Comparison of ENCODE assay signal across 8 cellular contexts in genomic region chr19:49680473-49681351, GRCh38. TPM values are rescaled to one million over a fixed set of nuclear protein-coding genes. Genes with fewer than 3 reads are reported as not detected.
A peak's percentile ranks its signal among the peaks of the same experiment; 100 is the strongest.
DNase-seq lines count a peak whose midpoint lies in the region; ATAC-seq and TF ChIP-seq lines count a peak whose summit lies in the region.

No MANE protein-coding gene starts in this region.

- H3K9ac ChIP-seq in DND-41 (ENCODE audit: low read depth, low read length), result 0 out of 2 replicates have a peak overlapping the region, but pooled peaks have one; percentile 14
- peak overlapping the region in 2 of 5 donors; percentile 8 to 68 for H3K9ac ChIP-seq in subcutaneous abdominal adipose tissue (ENCODE audit: low read length in 5 of 5)

- no peaks in the 10 kb centered on the region for H3K9me3 ChIP-seq in DND-41 (ENCODE audit: insufficient read depth, low read length, severe bottlenecking)
- no peaks in the 10 kb centered on the region for H3K9me3 ChIP-seq in RWPE2 (ENCODE audit: severe bottlenecking)
- no peaks in the 10 kb centered on the region for H3K9me3 ChIP-seq in subcutaneous abdominal adipose tissue (ENCODE audit: control insufficient read depth in 5 of 5, low read length in 5 of 5)

- H3K27me3 ChIP-seq in DND-41 (ENCODE audit: insufficient read depth, low read length, poor library complexity) (no peaks in the 10 kb centered on the region), RWPE2 (ENCODE audit: insufficient read depth, poor library complexity, severe bottlenecking) (no peaks in the 10 kb centered on the region), subcutaneous abdominal adipose tissue (ENCODE audit: control insufficient read depth in 5 of 5, insufficient read depth in 4 of 5, low read length in 5 of 5) (no peaks in the 10 kb centered on the region)

- peaks cover 64% of the 10 kb centered on the region for H4K20me1 ChIP-seq in DND-41 (ENCODE audit: insufficient read depth, low read length)

- peak overlapping the region; percentile 58 for H3K4me2 ChIP-seq in DND-41 (ENCODE audit: insufficient read depth, low read length)

- no peak overlapping the region for H2AFZ ChIP-seq in DND-41 (ENCODE audit: low read depth, low read length)

- peaks cover 65% of the 10 kb centered on the region for H3K36me3 ChIP-seq in DND-41 (ENCODE audit: insufficient read depth, low read length)
- H3K36me3 ChIP-seq in RWPE2 (ENCODE audit: low read depth), result peaks cover 54% of the 10 kb centered on the region
- peaks cover 0 to 36% (median 31%) of the 10 kb centered on the region in 5 donors for H3K36me3 ChIP-seq in subcutaneous abdominal adipose tissue (ENCODE audit: control insufficient read depth in 5 of 5, insufficient read depth in 5 of 5, low read length in 5 of 5)

- H3K4me1 ChIP-seq in DND-41 (ENCODE audit: insufficient read depth, low read length) (peaks cover 38% of the 10 kb centered on the region), RWPE2 (ENCODE audit: insufficient read depth, poor library complexity, severe bottlenecking) (peaks cover 2% of the 10 kb centered on the region), subcutaneous abdominal adipose tissue (ENCODE audit: control insufficient read depth in 5 of 5, insufficient read depth in 5 of 5, low read length in 5 of 5) (peaks cover 3 to 53% (median 36%) of the 10 kb centered on the region in 5 donors)

- DNase-seq in DND-41, result peak; percentile 91
- DNase-seq in M059J (ENCODE audit: low read depth), result peak; percentile 75
- peak; percentile 83 for DNase-seq in RWPE2 (ENCODE audit: low spot score)
- DNase-seq in activated gamma-delta T cell treated with Interleukin-2 at 50 U/mL for 16 hours, result peak; percentile 96
- peak; percentile 63 to 91 for DNase-seq in foreskin fibroblast
- peak in 54 of 56 donors; percentile 36 to 94 (median 77) for DNase-seq in nucleus accumbens (lab: John Stamatoyannopoulos, UW)

- TF ChIP-seq CTCF in DND-41 (IDR thresholded peaks at IDR 0.05; ENCODE audit: borderline replicate concordance, extremely low read depth, low read length, poor library complexity, severe bottlenecking), result peak; percentile 94
- peak; percentile 99 for TF ChIP-seq CTCF in RWPE2 (IDR thresholded peaks at IDR 0.05; ENCODE audit: poor library complexity, severe bottlenecking)
- peak; percentile 99 for TF ChIP-seq CTCF in foreskin fibroblast (IDR thresholded peaks at IDR 0.05; ENCODE audit: low read depth, low read length)

- H3K79me2 ChIP-seq in DND-41 (ENCODE audit: insufficient read depth, low read length), result peaks cover 62% of the 10 kb centered on the region

- H3K4me3 ChIP-seq in DND-41 (ENCODE audit: low read depth in 1 of 2, low read length in 2 of 2) (peak overlapping the region in 1 of 2 experiments; percentile 22; a peak in 1 of 4 replicates), RWPE2 (ENCODE audit: severe bottlenecking) (no peak overlapping the region), foreskin fibroblast (ENCODE audit: low read depth in 1 of 2, low read length in 2 of 2) (peak overlapping the region in 1 of 2 donors; percentile 33), subcutaneous abdominal adipose tissue (ENCODE audit: low read depth in 1 of 5, low read length in 5 of 5) (peak overlapping the region; percentile 7 to 54 (median 25))

- ATAC-seq in DND-41 (ENCODE audit: insufficient read depth, low read depth) (peak; percentile 15), RWPE2 (ENCODE audit: low read depth) (peak; percentile 6; the same call in 1 of the 3 replicates), HG03565 (IDR thresholded peaks at IDR 0.05; ENCODE audit: unreplicated experiment) (no peak)

- H3K27ac ChIP-seq in DND-41 (ENCODE audit: low read length), result no peak overlapping the region
- H3K27ac ChIP-seq in RWPE2 (ENCODE audit: poor library complexity, severe bottlenecking), result no peak overlapping the region
- H3K27ac ChIP-seq in subcutaneous abdominal adipose tissue (ENCODE audit: low read depth, low read length), result peak overlapping the region; percentile 50

RNA-seq across cellular contexts. Expression of gene PRMT1, which starts 3.6 kb away (rescaled TPM):
- total RNA-seq in M059J (2014; rRNA removed; shearing (Covaris generic)), result 208 and 209 TPM in 2 replicates

RNA-seq across cellular contexts. Expression of gene ADM5, which starts 8.7 kb away (rescaled TPM):
- 0.20 and 0.34 TPM in 2 replicates for total RNA-seq in M059J (2014; rRNA removed; shearing (Covaris generic))

RNA-seq across cellular contexts. Expression of gene CPT1C, which starts 10.2 kb away (rescaled TPM):
- total RNA-seq in M059J (2014; rRNA removed; shearing (Covaris generic)), result 21.1 and 26.7 TPM in 2 replicates

RNA-seq across cellular contexts. Expression of gene BCL2L12, which starts 15.0 kb away (rescaled TPM):
- 6.3 and 14.1 TPM in 2 replicates for total RNA-seq in M059J (2014; rRNA removed; shearing (Covaris generic))

RNA-seq across cellular contexts. Expression of gene IRF3, which starts 15.1 kb away (rescaled TPM):
- total RNA-seq in M059J (2014; rRNA removed; shearing (Covaris generic)), result 146 and 186 TPM in 2 replicates
